ENCODE assay signal across 1 cellular context in genomic region chr7:28698744-28699291, GRCh38.
TF ChIP-seq lines count a peak whose summit lies in the region.

No MANE protein-coding gene starts in this region.

TF ChIP-seq in GM12878, 131 proteins besides CTCF, POLR2A, EP300 and RAD21 (continued from another document):
- TF ChIP-seq, protein P1, sequence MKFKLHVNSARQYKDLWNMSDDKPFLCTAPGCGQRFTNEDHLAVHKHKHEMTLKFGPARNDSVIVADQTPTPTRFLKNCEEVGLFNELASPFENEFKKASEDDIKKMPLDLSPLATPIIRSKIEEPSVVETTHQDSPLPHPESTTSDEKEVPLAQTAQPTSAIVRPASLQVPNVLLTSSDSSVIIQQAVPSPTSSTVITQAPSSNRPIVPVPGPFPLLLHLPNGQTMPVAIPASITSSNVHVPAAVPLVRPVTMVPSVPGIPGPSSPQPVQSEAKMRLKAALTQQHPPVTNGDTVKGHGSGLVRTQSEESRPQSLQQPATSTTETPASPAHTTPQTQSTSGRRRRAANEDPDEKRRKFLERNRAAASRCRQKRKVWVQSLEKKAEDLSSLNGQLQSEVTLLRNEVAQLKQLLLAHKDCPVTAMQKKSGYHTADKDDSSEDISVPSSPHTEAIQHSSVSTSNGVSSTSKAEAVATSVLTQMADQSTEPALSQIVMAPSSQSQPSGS (IDR thresholded peaks at IDR 0.05; ENCODE audit: low read length): no peak
- TF ChIP-seq STAT3 (IDR thresholded peaks at IDR 0.05; ENCODE audit: low read depth, low read length) (no peak), RELA (IDR thresholded peaks at IDR 0.05; ENCODE audit: borderline replicate concordance, partially characterized antibody) (no peak), PAX5 (IDR thresholded peaks at IDR 0.05; ENCODE audit: borderline replicate concordance, low read depth, low read length) (no peak)
